Comparison of ENCODE assay signal across 10 cellular contexts in genomic region chr15:89664951-89665350, GRCh38. TPM values are rescaled to one million over a fixed set of nuclear protein-coding genes. Genes with fewer than 3 reads are reported as not detected.
DNase-seq lines count a peak whose midpoint lies in the region; ATAC-seq and TF ChIP-seq lines count a peak whose summit lies in the region.
"Had no signal": no experiment of that assay in that cellular context is flagged by ENCODE, and none has a peak within 500 bp of the region (broad histone marks: within the 10 kb centered on the region; RNA-seq: fewer than 3 reads in every experiment).

No MANE protein-coding gene starts in this region.

- TF ChIP-seq CTCF in Calu3 (IDR thresholded peaks at IDR 0.05; ENCODE audit: unreplicated experiment) = no peak
- TF ChIP-seq CTCF in endothelial cell (IDR thresholded peaks at IDR 0.05; ENCODE audit: unreplicated experiment) = no peak
- no peak for TF ChIP-seq CTCF in psoas muscle (IDR thresholded peaks at IDR 0.05)

- H3K4me1 ChIP-seq in psoas muscle = peaks cover 13% of the 10 kb centered on the region

- H3K27me3 ChIP-seq in psoas muscle (ENCODE audit: insufficient read depth in 3 of 3, low read length in 2 of 3) = no peaks in the 10 kb centered on the region

- H3K4me1 Mint-ChIP-seq in Calu3 (ENCODE audit: low read depth, unreplicated experiment) = peaks cover 19% of the 10 kb centered on the region
- H3K4me1 Mint-ChIP-seq in endothelial cell (ENCODE audit: unreplicated experiment) = peaks cover 5% of the 10 kb centered on the region

- H3K27ac Mint-ChIP-seq in Calu3 (ENCODE audit: unreplicated experiment) = no peak overlapping the region
- H3K27ac Mint-ChIP-seq in endothelial cell (ENCODE audit: unreplicated experiment) = peak overlapping the region; percentile 20

- H3K9me3 Mint-ChIP-seq in Calu3 (ENCODE audit: low read depth, unreplicated experiment) (no peaks in the 10 kb centered on the region), endothelial cell (ENCODE audit: unreplicated experiment) (no peaks in the 10 kb centered on the region)

- 58 to 69% (median 59%) methylated on average over 5 of the region's 5 CpGs for WGBS in psoas muscle, 3 donors

- no peak for ATAC-seq in psoas muscle

- BruUV-seq in Calu3 (replicated peaks; lab: Mats Ljungman, UMichigan) = no TSS peak

- H3K4me3 ChIP-seq in psoas muscle = peak overlapping the region; percentile 70

- H3K36me3 ChIP-seq in psoas muscle (ENCODE audit: insufficient read depth in 1 of 2, low read depth in 1 of 2) = no peaks in the 10 kb centered on the region

- H3K9me3 ChIP-seq in psoas muscle = no peaks in the 10 kb centered on the region

- peak overlapping the region; percentile 41 for H3K4me3 Mint-ChIP-seq in Calu3 (ENCODE audit: low read depth, unreplicated experiment)
- peak overlapping the region; percentile 86 for H3K4me3 Mint-ChIP-seq in endothelial cell (ENCODE audit: unreplicated experiment)

- CTCF ChIA-PET in Calu3 (lab: Charles Lee) = no interaction called here

- intact Hi-C loops in Calu3 (cut with micrococcal nuclease; ENCODE audit: unreplicated experiment) = no loop called here
- intact Hi-C loops in psoas muscle (cut with DNase I) = no loop called here

- DNase-seq in Calu3 (no peak), NCI-H187 treated with DMSO at 0.1 percent for 48 hours (lab: John Stamatoyannopoulos, UW) (peak; percentile 65), endothelial cell (ENCODE audit: low spot score) (no peak), psoas muscle (no peak), CD1c-positive myeloid dendritic cell (ENCODE audit: extremely low spot score) (no peak), globus pallidus (ENCODE audit: low spot score) (no peak), cerebellum (ENCODE audit: low spot score) (no peak), hepatic stellate cell (ENCODE audit: low spot score) (no peak)
- DNase-seq: activated CD4-positive, alpha-beta T cell treated with anti-CD3 and anti-CD28 coated beads, Interleukin-2, amount 50 U/mL, for 1 hour; occipital lobe had no signal

- H3K27me3 Mint-ChIP-seq in Calu3 (ENCODE audit: unreplicated experiment) (peaks cover 2% of the 10 kb centered on the region), endothelial cell (ENCODE audit: unreplicated experiment) (peaks cover 8% of the 10 kb centered on the region)

- H3K36me3 Mint-ChIP-seq in Calu3 (ENCODE audit: insufficient read depth, unreplicated experiment) = no peaks in the 10 kb centered on the region
- H3K36me3 Mint-ChIP-seq in endothelial cell (ENCODE audit: low read depth, unreplicated experiment) = no peaks in the 10 kb centered on the region

- peak overlapping the region; percentile 65 for H3K27ac ChIP-seq in psoas muscle

RNA-seq across cellular contexts. Expression of gene KIF7, which starts 9.7 kb away (rescaled TPM):
- total RNA-seq in Calu3 (2022) = 1.4 and 1.7 TPM in 2 replicates
- 6.4 TPM for total RNA-seq in endothelial cell (ENCODE audit: unreplicated experiment)
- 1 to 10 TPM in 2 of 4 donors, under 1 TPM in 2; 0.40 to 2.1 (median 0.81) TPM for total RNA-seq in psoas muscle
- polyA plus RNA-seq in psoas muscle = under 1 TPM; 0.20 to 0.32 (median 0.26) TPM
- total RNA-seq in cerebellum = 7.3 TPM

RNA-seq across cellular contexts. Expression of gene PLIN1, which starts 14.2 kb away (rescaled TPM):
- total RNA-seq in Calu3 (2022) (0.35 and 0.37 TPM in 2 replicates), endothelial cell (ENCODE audit: unreplicated experiment) (0.64 TPM), psoas muscle (1 to 10 TPM in 3 of 4 donors, under 1 TPM in 1; 0.79 to 6.3 (median 3.3) TPM), cerebellum (0.45 TPM)
- polyA plus RNA-seq in psoas muscle = 1 to 10 TPM; 2.3 to 8.3 (median 6.9) TPM

RNA-seq across cellular contexts. Expression of gene PEX11A, which starts 25.6 kb away (rescaled TPM):
- total RNA-seq in Calu3 (2022) (6.7 and 8.0 TPM in 2 replicates), endothelial cell (ENCODE audit: unreplicated experiment) (4.5 TPM), psoas muscle (10 to 100 TPM in 1 of 4 donors, 1 to 10 TPM in 3; 5.5 to 14.2 (median 7.8) TPM), cerebellum (7.8 TPM)
- 10 to 100 TPM in 2 of 3 donors, 1 to 10 TPM in 1; 6.6 to 11.4 (median 11.0) TPM for polyA plus RNA-seq in psoas muscle

RNA-seq across cellular contexts. Expression of gene WDR93, which starts 25.7 kb away (rescaled TPM):
- total RNA-seq in Calu3 (2022) = not detected in 2 replicates
- total RNA-seq in endothelial cell (ENCODE audit: unreplicated experiment) = 0.13 TPM
- total RNA-seq in psoas muscle = not detected
- polyA plus RNA-seq in psoas muscle = under 1 TPM in 1 of 3 donors, not detected in 2; 0.03 TPM
- total RNA-seq in cerebellum = 0.91 TPM
